Comparison of ENCODE assay signal across 34 cellular contexts in the genomic region with DNA sequence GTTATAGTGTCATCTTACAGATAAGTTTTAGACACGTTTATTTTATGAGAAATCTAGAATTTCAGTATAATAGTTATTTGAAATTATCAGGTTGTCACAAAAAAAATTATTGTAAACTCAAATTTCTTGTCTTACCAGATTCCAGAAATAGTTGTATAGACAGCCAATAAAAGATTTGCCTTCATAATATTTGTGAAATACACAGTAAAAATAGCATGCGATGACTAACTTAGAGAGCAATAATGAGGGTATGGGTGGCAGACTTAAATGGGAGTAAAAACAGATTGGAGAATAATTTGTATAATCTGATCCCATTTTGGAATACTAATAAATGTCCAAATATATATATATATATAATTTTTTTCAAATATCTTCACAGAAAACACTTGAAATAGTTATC.
"Had no signal": no experiment of that assay in that cellular context is flagged by ENCODE, and none has a peak within 500 bp of the region (broad histone marks: within the 10 kb centered on the region; RNA-seq: fewer than 3 reads in every experiment).

No MANE protein-coding gene starts in this region.

- H3K36me3 ChIP-seq: MG63 had no signal

- H3K9me3 ChIP-seq: MG63 had no signal

- DNase-seq: Karpas-422, Kasumi-1, MG63, MM.1S, MV-4-11, NCI-H1048, NCI-H1092, NCI-H1092 treated with DMSO at 0.1 percent for 48 hours, NCI-H1105, NCI-H1105 treated with DMSO at 0.1 percent for 48 hours, NCI-H1417, NCI-H1417 treated with DMSO at 0.1 percent for 48 hours, NCI-H1436, NCI-H1436 treated with DMSO at 0.1 percent for 48 hours, NCI-H146, NCI-H1694, NCI-H1694 treated with DMSO at 0.1 percent for 48 hours, NCI-H187, NCI-H187 treated with DMSO at 0.1 percent for 48 hours, NCI-H1930, NCI-H2029, NCI-H2029 treated with DMSO at 0.1 percent for 48 hours, NCI-H2081, NCI-H2081 treated with DMSO at 0.1 percent for 48 hours, NCI-H2107, NCI-H2171, NCI-H2171 treated with DMSO at 0.1 percent for 48 hours, NCI-H2227 treated with DMSO at 0.1 percent for 48 hours, NCI-H226, NCI-H345, NCI-H446, NCI-H446 treated with DMSO at 0.1 percent for 48 hours, NCI-H510A, NCI-H510A treated with DMSO at 0.1 percent for 48 hours had no signal

- H3K27me3 ChIP-seq: MG63 had no signal

- H3K4me3 ChIP-seq: MG63 had no signal
